11 cellular contexts compared by ENCODE assay signal in the genomic region with DNA sequence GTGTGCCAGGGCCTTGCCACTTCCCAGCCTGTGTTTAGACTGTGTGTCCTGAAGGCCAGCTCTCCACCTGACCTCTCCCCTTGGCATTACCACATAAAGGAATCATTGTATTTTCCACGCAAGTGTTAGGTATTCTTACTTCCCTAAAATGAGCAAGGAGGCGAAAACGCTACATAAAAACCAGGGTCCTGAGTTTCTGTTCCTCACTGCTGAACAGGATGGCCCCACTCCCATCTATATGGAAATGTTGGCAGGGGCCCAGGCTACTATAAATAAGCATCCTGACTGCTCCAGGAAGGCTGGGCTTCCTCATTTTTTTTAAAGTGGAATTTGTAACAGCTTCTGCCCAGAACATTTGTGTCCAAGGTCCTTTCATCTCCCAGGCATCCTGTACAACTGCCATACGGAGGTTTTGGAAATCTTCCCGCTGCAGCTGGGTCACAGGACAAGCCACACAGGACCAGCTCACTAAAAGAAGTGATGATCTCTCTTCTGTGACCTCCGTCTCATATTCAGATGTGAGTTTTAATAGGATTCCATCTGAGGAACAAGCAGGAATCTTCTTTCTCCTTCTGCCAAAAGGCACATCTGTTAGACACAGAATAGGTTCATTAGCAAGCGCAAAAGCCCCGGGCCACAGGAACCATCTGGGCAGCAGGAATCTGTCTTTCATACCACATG. TPM values are rescaled to one million over a fixed set of nuclear protein-coding genes. Genes with fewer than 3 reads are reported as not detected.
A peak's percentile ranks its signal among the peaks of the same experiment; 100 is the strongest.
DNase-seq lines count a peak whose midpoint lies in the region; ATAC-seq and TF ChIP-seq lines count a peak whose summit lies in the region.
"Had no signal": no experiment of that assay in that cellular context is flagged by ENCODE, and none has a peak within 500 bp of the region (broad histone marks: within the 10 kb centered on the region; RNA-seq: fewer than 3 reads in every experiment).

No MANE protein-coding gene starts in this region.

- H3K27ac ChIP-seq in prostate gland (peak overlapping the region; percentile 17 to 68), colonic mucosa (no peak overlapping the region)
- H3K27ac ChIP-seq: epithelial cell of prostate had no signal

- no peaks in the 10 kb centered on the region for H3K9me3 Mint-ChIP-seq in glutamatergic neuron (ENCODE audit: unreplicated experiment)
- H3K9me3 Mint-ChIP-seq: activated T-helper 2 cell treated with anti-CD3 and anti-CD28 coated beads, Interferon-gamma antibody, Interleukin-2, Interleukin-4, amounts not matched to agents 10 μg/mL and 5 μg/mL and 100 μg/mL, durations not matched to agents 14 hours and 24 hours and 36 hours had no signal

- H3K36me3 Mint-ChIP-seq in glutamatergic neuron (ENCODE audit: unreplicated experiment): no peaks in the 10 kb centered on the region

- TF ChIP-seq POLR2A in prostate gland (IDR thresholded peaks at IDR 0.05) (no peak), GM18505 (IDR thresholded peaks at IDR 0.05; ENCODE audit: borderline replicate concordance, extremely low read depth, insufficient read depth, insufficient read length) (no peak)

- peak; percentile 37 for DNase-seq in DMS 273 treated with DMSO at 0.1 percent for 48 hours (lab: John Stamatoyannopoulos, UW)
- peak; percentile 92 for DNase-seq in SIG-M5 treated with dmso at 0.1 percent for 504 hours (lab: John Stamatoyannopoulos, UW; ENCODE audit: unreplicated experiment)
- no peak for DNase-seq in glutamatergic neuron
- DNase-seq in prostate gland (ENCODE audit: low spot score): peak; percentile 27
- no peak for DNase-seq in 8988T
- no peak for DNase-seq in colonic mucosa
- DNase-seq: Calu3 had no signal

- H3K36me3 ChIP-seq in prostate gland (no peaks in the 10 kb centered on the region), colonic mucosa (no peaks in the 10 kb centered on the region)

- peaks cover 27% of the 10 kb centered on the region for H3K4me1 Mint-ChIP-seq in glutamatergic neuron (ENCODE audit: low read depth, unreplicated experiment)

- ATAC-seq in GM19023 (IDR thresholded peaks at IDR 0.05; ENCODE audit: unreplicated experiment): no peak
- no peak for ATAC-seq in GM18505 (IDR thresholded peaks at IDR 0.05; ENCODE audit: unreplicated experiment)

- no peak for TF ChIP-seq CTCF in glutamatergic neuron (IDR thresholded peaks at IDR 0.05; ENCODE audit: partially characterized antibody, unreplicated experiment)
- TF ChIP-seq CTCF in prostate gland (IDR thresholded peaks at IDR 0.05): no peak
- no peak for TF ChIP-seq CTCF in colonic mucosa (IDR thresholded peaks at IDR 0.05)

- 30% methylated on average over 8 of the region's 8 CpGs for WGBS in prostate gland

- H3K9me3 ChIP-seq in prostate gland (no peaks in the 10 kb centered on the region), colonic mucosa (no peaks in the 10 kb centered on the region)

- no peaks in the 10 kb centered on the region for H3K27me3 Mint-ChIP-seq in glutamatergic neuron (ENCODE audit: unreplicated experiment)

- no peaks in the 10 kb centered on the region for H3K27me3 ChIP-seq in prostate gland (replicated peaks; ENCODE audit: insufficient read depth)
- no peaks in the 10 kb centered on the region for H3K27me3 ChIP-seq in colonic mucosa

- H3K4me1 ChIP-seq in prostate gland (replicated peaks) (peaks cover 14% of the 10 kb centered on the region), colonic mucosa (no peaks in the 10 kb centered on the region)

- intact Hi-C loops in prostate gland (cut with DNase I): no loop called here
- intact Hi-C loops in colonic mucosa (cut with DNase I): no loop called here

- H3K4me3 ChIP-seq in prostate gland (no peak overlapping the region), colonic mucosa (no peak overlapping the region)

- peak overlapping the region; percentile 96 for H3K27ac Mint-ChIP-seq in glutamatergic neuron (ENCODE audit: unreplicated experiment)
- H3K27ac Mint-ChIP-seq: activated T-helper 2 cell treated with anti-CD3 and anti-CD28 coated beads, Interferon-gamma antibody, Interleukin-2, Interleukin-4, amounts not matched to agents 10 μg/mL and 5 μg/mL and 100 μg/mL, durations not matched to agents 14 hours and 24 hours and 36 hours had no signal

- H3K4me3 Mint-ChIP-seq in glutamatergic neuron (ENCODE audit: unreplicated experiment): peak overlapping the region; percentile 68

- no peak overlapping the region for H3K9ac ChIP-seq in colonic mucosa (ENCODE audit: low read depth in 2 of 2, low read length in 2 of 2)

RNA-seq across cellular contexts. Expression of gene LIMD1, which starts 56.5 kb away (rescaled TPM):
- 5.2 TPM for total RNA-seq in glutamatergic neuron (ENCODE audit: unreplicated experiment)
- 10 to 100 TPM; 34.2 to 40.2 TPM for total RNA-seq in prostate gland
- total RNA-seq in colonic mucosa: 10 to 100 TPM; 38.4 to 51.0 TPM

Comparison
In these comparisons a context has a peak if more than half of its experiments do, and no peak if none do; other contexts are left out.
1. DNase-seq: peak in DMS 273 treated with DMSO at 0.1 percent for 48 hours (single experiment), SIG-M5 treated with dmso at 0.1 percent for 504 hours (single experiment) and prostate gland (single experiment); none in glutamatergic neuron (single experiment), 8988T (single experiment) and colonic mucosa (single experiment).